ENCODE assay signal across 25 cellular contexts in genomic region chr14:73253721-73254120, GRCh38.
"Had no signal": no experiment of that assay in that cellular context is flagged by ENCODE, and none has a peak within 500 bp of the region (broad histone marks: within the 10 kb centered on the region; RNA-seq: fewer than 3 reads in every experiment).

No MANE protein-coding gene starts in this region.

- ATAC-seq: activated CD8-positive, alpha-beta T cell treated with anti-CD3 and anti-CD28 coated beads for 36 hours; left colon had no signal

- H3K27me3 Mint-ChIP-seq: activated CD8-positive, alpha-beta T cell treated with anti-CD3 and anti-CD28 coated beads for 36 hours; stimulated activated naive CD8-positive, alpha-beta T cell treated with anti-CD3 and anti-CD28 coated beads, Interleukin-15, Interleukin-2, amounts not matched to agents 100 ng/mL and 50 ng/mL, for 24 hours had no signal

- H3K27me3 ChIP-seq: esophagus squamous epithelium, neutrophil, ovary, uterus had no signal

- H3K9me3 ChIP-seq: esophagus squamous epithelium, neutrophil, ovary, prostate gland, uterus had no signal

- H3K4me3 ChIP-seq: esophagus squamous epithelium, ovary, prostate gland, smooth muscle cell, uterus had no signal

- DNase-seq: activated B cell treated with CpG ODN at 0.5 μM for 24 hours; activated CD4-positive, alpha-beta T cell treated with anti-CD3 and anti-CD28 coated beads, Interleukin-2, amount 50 U/mL, for 1 hour; activated CD8-positive, alpha-beta T cell treated with anti-CD3 and anti-CD28 coated beads for 36 hours; activated naive CD4-positive, alpha-beta T cell; activated T-cell treated with anti-CD3 and anti-CD28 coated beads, Interleukin-2, amount 50 U/mL, for 48 hours; dermis blood vessel endothelial cell; effector CD4-positive, alpha-beta T cell; esophagus squamous epithelium; left colon; mesendoderm; ovary; stimulated activated CD4-positive, alpha-beta T cell treated with anti-CD3 and anti-CD28 coated beads, Interleukin-15, amount 100 ng/mL, for 24 hours; substantia nigra; T-helper 1 cell; uterus had no signal

- H3K9me3 Mint-ChIP-seq: activated B cell treated with CpG ODN at 0.5 μM for 24 hours; activated CD8-positive, alpha-beta T cell treated with anti-CD3 and anti-CD28 coated beads for 36 hours; activated naive CD4-positive, alpha-beta T cell treated with anti-CD3 and anti-CD28 coated beads, Interleukin-2, amount 50 U/mL, for 72 hours; activated T-helper 2 cell treated with anti-CD3 and anti-CD28 coated beads, Interferon-gamma antibody, Interleukin-2, Interleukin-4, amounts not matched to agents 10 μg/mL and 5 μg/mL and 100 μg/mL, durations not matched to agents 14 hours and 24 hours and 36 hours; nephron; stimulated activated naive CD8-positive, alpha-beta T cell treated with anti-CD3 and anti-CD28 coated beads, Interleukin-15, Interleukin-2, amounts not matched to agents 100 ng/mL and 50 ng/mL, for 24 hours; T-helper 2 cell treated with Interferon-gamma antibody and Interleukin-4, amounts not matched to agents 5 μg/mL and 100 μg/mL, for 36 hours; type B pancreatic cell had no signal

- H3K4me2 ChIP-seq: smooth muscle cell had no signal

- H3K4me1 ChIP-seq: esophagus squamous epithelium, prostate gland, uterus had no signal

- H3K4me3 Mint-ChIP-seq: activated B cell treated with CpG ODN at 0.5 μM for 24 hours; activated CD8-positive, alpha-beta T cell treated with anti-CD3 and anti-CD28 coated beads for 36 hours; nephron; stimulated activated naive CD8-positive, alpha-beta T cell treated with anti-CD3 and anti-CD28 coated beads, Interleukin-15, Interleukin-2, amounts not matched to agents 100 ng/mL and 50 ng/mL, for 24 hours; T-helper 2 cell treated with Interferon-gamma antibody and Interleukin-4, amounts not matched to agents 5 μg/mL and 100 μg/mL, for 36 hours; type B pancreatic cell had no signal

- H3K36me3 Mint-ChIP-seq: activated naive CD4-positive, alpha-beta T cell treated with anti-CD3 and anti-CD28 coated beads, Interleukin-2, amount 50 U/mL, for 72 hours; type B pancreatic cell had no signal

- H3K36me3 ChIP-seq: neutrophil, ovary, prostate gland, uterus had no signal

- H3K27ac Mint-ChIP-seq: activated B cell treated with CpG ODN at 0.5 μM for 24 hours; activated CD8-positive, alpha-beta T cell treated with anti-CD3 and anti-CD28 coated beads for 36 hours; activated T-helper 2 cell treated with anti-CD3 and anti-CD28 coated beads, Interferon-gamma antibody, Interleukin-2, Interleukin-4, amounts not matched to agents 10 μg/mL and 5 μg/mL and 100 μg/mL, durations not matched to agents 14 hours and 24 hours and 36 hours; nephron; stimulated activated naive CD8-positive, alpha-beta T cell treated with anti-CD3 and anti-CD28 coated beads, Interleukin-15, Interleukin-2, amounts not matched to agents 100 ng/mL and 50 ng/mL, for 24 hours; T-helper 2 cell treated with Interferon-gamma antibody and Interleukin-4, amounts not matched to agents 5 μg/mL and 100 μg/mL, for 36 hours; type B pancreatic cell had no signal

- H3K27ac ChIP-seq: epithelial cell of prostate, esophagus squamous epithelium, neutrophil, ovary, prostate gland, uterus had no signal

- H3K4me1 Mint-ChIP-seq: nephron had no signal
